ENCODE assay signal across 19 cellular contexts in genomic region chr3:123568034-123568433, GRCh38.
"Had no signal": no experiment of that assay in that cellular context is flagged by ENCODE, and none has a peak within 500 bp of the region (broad histone marks: within the 10 kb centered on the region; RNA-seq: fewer than 3 reads in every experiment).

No MANE protein-coding gene starts in this region.

- H3K9me3 ChIP-seq: adrenal gland, heart left ventricle, neutrophil, suprapubic skin had no signal

- H3K4me1 ChIP-seq: suprapubic skin had no signal

- H3K36me3 ChIP-seq: adrenal gland, neutrophil, WERI-Rb-1 had no signal

- H3K4me3 ChIP-seq: adrenal gland, heart left ventricle, suprapubic skin had no signal

- DNase-seq: activated CD4-positive, alpha-beta T cell treated with anti-CD3 and anti-CD28 coated beads for 1 hour; activated CD4-positive, alpha-beta T cell treated with anti-CD3 and anti-CD28 coated beads, Interleukin-2, amount 50 U/mL, for 48 hours; activated gamma-delta T cell; adrenal gland; foreskin fibroblast; heart left ventricle; immature natural killer cell; stimulated activated CD4-positive, alpha-beta T cell treated with anti-CD3 and anti-CD28 coated beads, Interleukin-12 subunit alpha, Interleukin-12 subunit beta, amount 100 ng/mL, for 4 hours; stimulated activated CD4-positive, alpha-beta T cell treated with anti-CD3 and anti-CD28 coated beads, Interleukin-1b, Interleukin-23, amount 100 ng/mL, for 48 hours; stimulated activated CD8-positive, alpha-beta memory T cell treated with anti-CD3 and anti-CD28 coated beads, Interleukin-4, amount 100 ng/mL, for 48 hours; stimulated activated naive CD4-positive, alpha-beta T cell treated with Interleukin-2 at 50 U/mL for 16 hours; T-helper 17 cell; trophoblast cell; WERI-Rb-1 had no signal

- H3K27ac ChIP-seq: adrenal gland, epithelial cell of prostate, heart left ventricle, neutrophil, suprapubic skin, WERI-Rb-1 had no signal

- ATAC-seq: activated naive CD4-positive, alpha-beta T cell treated with anti-CD3 and anti-CD28 coated beads, Interleukin-2, amount 50 U/mL, for 72 hours; heart left ventricle; natural killer cell treated with Interleukin-12 subunit alpha and Interleukin-12 subunit beta and Interleukin-15 and Interleukin-18, amount 100 ng/mL, for 72 hours; T-helper 17 cell had no signal

- H3K27me3 ChIP-seq: adrenal gland, heart left ventricle, neutrophil, suprapubic skin had no signal
